ENCODE assay signal across 30 cellular contexts in the genomic region with DNA sequence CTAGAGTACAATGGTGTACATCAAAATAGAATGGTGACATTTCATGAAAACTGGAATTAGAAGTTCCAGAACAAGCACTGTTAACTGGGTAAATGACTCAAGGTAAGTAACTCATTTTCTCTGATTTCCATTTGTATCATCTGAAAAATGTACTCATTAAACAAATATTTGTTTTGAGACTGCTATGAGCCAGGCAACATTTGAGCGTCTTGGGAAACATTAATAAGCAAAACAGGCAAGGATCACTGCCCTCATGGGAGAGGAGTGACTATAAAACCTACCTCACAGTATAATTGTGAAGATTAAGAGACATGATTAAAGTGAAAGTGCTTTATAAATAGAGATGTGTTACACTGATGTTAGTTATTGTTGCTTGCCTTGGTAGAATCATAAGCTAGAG.
"Had no signal": no experiment of that assay in that cellular context is flagged by ENCODE, and none has a peak within 500 bp of the region (broad histone marks: within the 10 kb centered on the region; RNA-seq: fewer than 3 reads in every experiment).

No MANE protein-coding gene starts in this region.

- H3K9me3 Mint-ChIP-seq: dendritic cell treated with granulocyte-macrophage colony-stimulating factor and Interleukin-4, amounts not matched to agents 40 ng/mL and 50 ng/mL, for 4 days; naive thymus-derived CD8-positive, alpha-beta T cell; nephron progenitor cell; stimulated activated memory B cell treated with anti-CD40 and anti-IgM and Interleukin-4, amounts not matched to agents 10 μg/mL and 1 μg/mL and 100 μg/mL, for 72 hours had no signal

- H3K36me3 ChIP-seq: colonic mucosa, gastroesophageal sphincter, heart left ventricle, left lung, ovary, spleen, thoracic aorta, transverse colon, upper lobe of right lung, uterus had no signal

- H3K27me3 Mint-ChIP-seq: dendritic cell treated with granulocyte-macrophage colony-stimulating factor and Interleukin-4, amounts not matched to agents 40 ng/mL and 50 ng/mL, for 4 days; naive thymus-derived CD8-positive, alpha-beta T cell; stimulated activated memory B cell treated with anti-CD40 and anti-IgM and Interleukin-4, amounts not matched to agents 10 μg/mL and 1 μg/mL and 100 μg/mL, for 72 hours had no signal

- H3K79me2 ChIP-seq: hepatocyte had no signal

- H3K4me1 Mint-ChIP-seq: naive thymus-derived CD8-positive, alpha-beta T cell; nephron progenitor cell; stimulated activated memory B cell treated with anti-CD40 and anti-IgM and Interleukin-4, amounts not matched to agents 10 μg/mL and 1 μg/mL and 100 μg/mL, for 72 hours had no signal

- H3K36me3 Mint-ChIP-seq: naive thymus-derived CD8-positive, alpha-beta T cell; stimulated activated memory B cell treated with anti-CD40 and anti-IgM and Interleukin-4, amounts not matched to agents 10 μg/mL and 1 μg/mL and 100 μg/mL, for 72 hours had no signal

- H3K4me3 Mint-ChIP-seq: dendritic cell treated with granulocyte-macrophage colony-stimulating factor and Interleukin-4, amounts not matched to agents 40 ng/mL and 50 ng/mL, for 4 days; naive thymus-derived CD8-positive, alpha-beta T cell; nephron progenitor cell; stimulated activated memory B cell treated with anti-CD40 and anti-IgM and Interleukin-4, amounts not matched to agents 10 μg/mL and 1 μg/mL and 100 μg/mL, for 72 hours had no signal

- FAIRE-seq: endometrium had no signal

- H3K27me3 ChIP-seq: colonic mucosa, foreskin keratinocyte, gastroesophageal sphincter, heart left ventricle, hepatocyte, left lung, ovary, spleen, transverse colon, upper lobe of right lung, uterus had no signal

- H3K27ac Mint-ChIP-seq: dendritic cell treated with granulocyte-macrophage colony-stimulating factor and Interleukin-4, amounts not matched to agents 40 ng/mL and 50 ng/mL, for 4 days; naive thymus-derived CD8-positive, alpha-beta T cell; nephron progenitor cell; stimulated activated memory B cell treated with anti-CD40 and anti-IgM and Interleukin-4, amounts not matched to agents 10 μg/mL and 1 μg/mL and 100 μg/mL, for 72 hours had no signal

- H3K4me3 ChIP-seq: colonic mucosa, gastroesophageal sphincter, heart left ventricle, hepatocyte, left lung, ovary, psoas muscle, skin epidermis, spleen, thoracic aorta, transverse colon, upper lobe of right lung, uterus had no signal

- DNase-seq: colonic mucosa; effector CD8-positive, alpha-beta T cell; foreskin keratinocyte; heart left ventricle; left cardiac atrium; left lung; mammary epithelial cell; mesendoderm; midbrain; naive thymus-derived CD8-positive, alpha-beta T cell; nephron progenitor cell; nucleus accumbens; ovary; posterior cingulate gyrus; psoas muscle; right cardiac atrium; spleen; stimulated activated CD4-positive, alpha-beta T cell treated with anti-CD3 and anti-CD28 coated beads, Interleukin-4, amount 100 ng/mL, for 4 hours; stimulated activated naive CD8-positive, alpha-beta T cell treated with anti-CD3 and anti-CD28 coated beads, Interleukin-15, Interleukin-2, amounts not matched to agents 100 U/mL and 50 U/mL, for 24 hours; transverse colon; upper lobe of right lung; uterus had no signal

- ATAC-seq: esophagus mucosa; foreskin keratinocyte; heart left ventricle; left cardiac atrium; left lung; naive thymus-derived CD8-positive, alpha-beta T cell; psoas muscle; right cardiac atrium; stimulated activated memory B cell treated with anti-CD40 and anti-IgM and Interleukin-4, amounts not matched to agents 10 μg/mL and 1 μg/mL and 100 μg/mL, for 72 hours; stimulated activated naive CD8-positive, alpha-beta T cell treated with anti-CD3 and anti-CD28 coated beads, Interleukin-15, Interleukin-2, amounts not matched to agents 100 U/mL and 50 U/mL, for 24 hours; upper lobe of right lung had no signal

- H2AFZ ChIP-seq: hepatocyte had no signal

- H3K27ac ChIP-seq: colonic mucosa, foreskin keratinocyte, gastroesophageal sphincter, heart left ventricle, hepatocyte, left lung, ovary, psoas muscle, skin epidermis, spleen, thoracic aorta, transverse colon, upper lobe of right lung, uterus had no signal

- H3K4me1 ChIP-seq: colonic mucosa, foreskin keratinocyte, heart left ventricle, left lung, psoas muscle, spleen, transverse colon, upper lobe of right lung, uterus had no signal

- H3K9me3 ChIP-seq: colonic mucosa, gastroesophageal sphincter, heart left ventricle, left lung, ovary, psoas muscle, spleen, thoracic aorta, transverse colon, upper lobe of right lung, uterus had no signal
